13 cellular contexts compared by ENCODE assay signal in the genomic region with DNA sequence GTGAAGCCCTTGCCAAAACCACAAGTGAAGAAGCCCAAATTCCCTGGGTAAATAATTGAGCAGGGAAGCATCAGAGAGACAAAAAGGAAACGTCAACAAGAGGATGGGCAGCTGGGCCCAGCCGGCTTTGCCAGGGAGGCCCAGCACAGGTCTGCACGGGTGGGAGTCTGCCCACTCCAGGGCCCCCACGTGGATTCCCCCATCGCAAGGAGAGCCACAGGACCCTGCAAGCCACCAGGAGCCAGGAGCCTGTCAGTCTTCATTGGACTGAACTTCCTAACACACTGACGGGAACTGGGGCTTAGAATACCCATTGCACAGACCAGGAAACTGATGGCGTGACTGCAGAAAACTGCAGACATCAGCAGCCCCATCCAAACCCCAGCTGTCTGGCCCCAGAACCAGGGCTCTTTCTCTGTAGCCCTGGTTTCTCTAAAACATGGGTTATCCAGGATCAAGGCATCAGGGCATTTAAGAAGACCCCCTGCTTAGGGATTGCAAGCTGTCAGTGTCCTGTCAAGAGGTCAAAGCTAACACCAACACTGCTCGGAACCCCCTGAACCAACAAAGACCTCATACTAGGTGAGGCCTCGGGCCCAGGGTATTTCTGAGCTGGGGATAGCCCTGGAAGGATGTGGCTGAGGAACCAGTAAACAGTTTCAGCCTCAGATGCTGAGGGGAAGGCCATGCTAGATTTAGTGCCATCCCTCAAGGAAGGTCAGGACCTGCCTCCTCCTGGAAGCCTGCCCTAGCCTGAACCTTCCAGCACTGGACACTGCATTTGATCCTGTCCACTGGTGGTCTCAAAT. TPM values are rescaled to one million over a fixed set of nuclear protein-coding genes. Genes with fewer than 3 reads are reported as not detected.
DNase-seq lines count a peak whose midpoint lies in the region; ATAC-seq and TF ChIP-seq lines count a peak whose summit lies in the region.
"Had no signal": no experiment of that assay in that cellular context is flagged by ENCODE, and none has a peak within 500 bp of the region (broad histone marks: within the 10 kb centered on the region; RNA-seq: fewer than 3 reads in every experiment).

No MANE protein-coding gene starts in this region.

- intact Hi-C loops in left lung (cut with DNase I), result no loop called here

- peaks cover 0 to 2% (median 0%) of the 10 kb centered on the region in 5 donors for H3K9me3 Mint-ChIP-seq in CD8-positive, alpha-beta memory T cell
- H3K9me3 Mint-ChIP-seq in neural progenitor cell, result no peaks in the 10 kb centered on the region

- H3K36me3 ChIP-seq in CD8-positive, alpha-beta memory T cell (ENCODE audit: insufficient read depth, low read length), result peaks cover 15% of the 10 kb centered on the region
- H3K36me3 ChIP-seq in SJCRH30 (no peaks in the 10 kb centered on the region), neural progenitor cell (no peaks in the 10 kb centered on the region), left lung (no peaks in the 10 kb centered on the region)

- no peaks in the 10 kb centered on the region for H3K27me3 ChIP-seq in CD8-positive, alpha-beta memory T cell (ENCODE audit: insufficient read depth, low read length, poor library complexity, severe bottlenecking)
- H3K27me3 ChIP-seq in SJCRH30 (no peaks in the 10 kb centered on the region), neural progenitor cell (no peaks in the 10 kb centered on the region), left lung (peaks cover 4 to 78% of the 10 kb centered on the region in 2 donors)

- H3K36me3 Mint-ChIP-seq in CD8-positive, alpha-beta memory T cell, result peaks cover 5 to 52% (median 19%) of the 10 kb centered on the region in 3 donors
- H3K36me3 Mint-ChIP-seq in neural progenitor cell, result peaks cover 3% of the 10 kb centered on the region
- H3K36me3 Mint-ChIP-seq: memory B cell had no signal

- peak overlapping the region; percentile 56 for H3K4me3 ChIP-seq in CD8-positive, alpha-beta memory T cell (ENCODE audit: low read length)
- H3K4me3 ChIP-seq in SJCRH30 (peak overlapping the region; percentile 39), neural progenitor cell (no peak overlapping the region), left lung (no peak overlapping the region)
- H3K4me3 ChIP-seq: coronary artery had no signal

- TF ChIP-seq CTCF in neural progenitor cell (IDR thresholded peaks at IDR 0.05), result no peak
- TF ChIP-seq CTCF in left lung (IDR thresholded peaks at IDR 0.05), result no peak

- no peaks in the 10 kb centered on the region for H3K9me3 ChIP-seq in CD8-positive, alpha-beta memory T cell (ENCODE audit: low read length)
- no peaks in the 10 kb centered on the region for H3K9me3 ChIP-seq in SJCRH30 (replicated peaks)
- H3K9me3 ChIP-seq in neural progenitor cell (ENCODE audit: low read depth), result no peaks in the 10 kb centered on the region
- peaks cover 0 to 2% of the 10 kb centered on the region in 2 donors for H3K9me3 ChIP-seq in left lung

- CTCF ChIA-PET in CD8-positive, alpha-beta memory T cell (lab: Charles Lee), result interaction anchor here (1.0 to 25.1 kb wide), 12 partner anchors 7 to 42 kb away, joined by 3 to 532 read pairs (median 6); partner anchors contain the start of gene BCL11B

- H2AFZ ChIP-seq in neural progenitor cell (replicated peaks), result peak overlapping the region; percentile 11

- H3K4me3 Mint-ChIP-seq in CD8-positive, alpha-beta memory T cell, result peak overlapping the region; percentile 84 to 94 (median 87)
- H3K4me3 Mint-ChIP-seq in neural progenitor cell, result peak overlapping the region; percentile 71
- H3K4me3 Mint-ChIP-seq: memory B cell had no signal

- no peak for ATAC-seq in left lung

- H4K20me1 ChIP-seq in neural progenitor cell (ENCODE audit: low read depth), result no peaks in the 10 kb centered on the region

- DNase-seq in CD8-positive, alpha-beta memory T cell, result no peak
- DNase-seq in SJCRH30 (no peak), caudate nucleus (lab: John Stamatoyannopoulos, UW) (no peak), neural progenitor cell (ENCODE audit: low spot score) (no peak), CD1c-positive myeloid dendritic cell (ENCODE audit: extremely low spot score) (no peak), iPS-NIHi11 (ENCODE audit: low spot score) (no peak), left lung (no peak)
- DNase-seq: activated CD4-positive, alpha-beta T cell treated with anti-CD3 and anti-CD28 coated beads for 1 hour; NCI-H2227 treated with DMSO at 0.1 percent for 48 hours; stimulated activated CD4-positive, alpha-beta T cell treated with anti-CD3 and anti-CD28 coated beads, Interleukin-4, amount 100 ng/mL, for 4 hours had no signal

- peaks cover 5% of the 10 kb centered on the region for H3F3A ChIP-seq in neural progenitor cell (ENCODE audit: low read depth)

- peaks cover 95 to 98% (median 95%) of the 10 kb centered on the region in 3 donors for H3K4me1 Mint-ChIP-seq in CD8-positive, alpha-beta memory T cell
- peaks cover 47% of the 10 kb centered on the region for H3K4me1 Mint-ChIP-seq in neural progenitor cell
- H3K4me1 Mint-ChIP-seq: memory B cell had no signal

- POLR2A ChIA-PET in CD8-positive, alpha-beta memory T cell (lab: Charles Lee), result interaction anchor here (0.6 to 10.3 kb wide), 11 partner anchors 8 to 64 kb away, joined by 3 to 169 read pairs (median 4); no protein-coding TSS in a partner anchor

- H3K4me2 ChIP-seq in neural progenitor cell, result peak overlapping the region; percentile 82

- no peaks in the 10 kb centered on the region for H3K79me2 ChIP-seq in neural progenitor cell (ENCODE audit: low read depth)

- H3K27ac Mint-ChIP-seq in CD8-positive, alpha-beta memory T cell, result peak overlapping the region; percentile 90 to 100 (median 99)
- H3K27ac Mint-ChIP-seq in neural progenitor cell, result no peak overlapping the region
- H3K27ac Mint-ChIP-seq: memory B cell had no signal

- peaks cover 0 to 8% of the 10 kb centered on the region in 2 donors for H3K27me3 Mint-ChIP-seq in CD8-positive, alpha-beta memory T cell
- H3K27me3 Mint-ChIP-seq in neural progenitor cell (ENCODE audit: insufficient read depth, low read depth), result peaks cover 4% of the 10 kb centered on the region

- no peak overlapping the region for H3K9ac ChIP-seq in neural progenitor cell

- H3K4me1 ChIP-seq in CD8-positive, alpha-beta memory T cell (ENCODE audit: insufficient read depth, low read length), result peaks cover 97% of the 10 kb centered on the region
- H3K4me1 ChIP-seq in SJCRH30, result no peaks in the 10 kb centered on the region
- H3K4me1 ChIP-seq in neural progenitor cell, result peaks cover 19% of the 10 kb centered on the region
- no peaks in the 10 kb centered on the region for H3K4me1 ChIP-seq in left lung

- H3K27ac ChIP-seq in CD8-positive, alpha-beta memory T cell (ENCODE audit: low read depth, low read length), result peak overlapping the region; percentile 41
- H3K27ac ChIP-seq in SJCRH30 (peak overlapping the region; percentile 13; the same call in 1 of the 2 replicates), caudate nucleus (ENCODE audit: low read depth, low read length) (peak overlapping the region; percentile 58), neural progenitor cell (no peak overlapping the region), left lung (no peak overlapping the region)
- H3K27ac ChIP-seq: coronary artery had no signal

RNA-seq across cellular contexts. Expression of gene BCL11B, which starts 39.4 kb away (rescaled TPM):
- total RNA-seq in CD8-positive, alpha-beta memory T cell, result 10 to 100 TPM; 42.0 to 42.5 TPM
- polyA plus RNA-seq in CD8-positive, alpha-beta memory T cell, result 9.7 TPM
- 1.7 and 2.2 TPM in 2 replicates for total RNA-seq in SJCRH30 (2014; rRNA removed; shearing (Covaris generic))
- total RNA-seq in neural progenitor cell (ENCODE audit: low replicate concordance), result 1.3 and 1.5 TPM in 2 replicates
- 1 to 10 TPM; 1.4 to 2.4 TPM for total RNA-seq in left lung
- total RNA-seq: OCI-LY7 had no signal

Comparison
In these comparisons a context has a peak if more than half of its experiments do, and no peak if none do; other contexts are left out.
1. H3K27ac ChIP-seq: peak in CD8-positive, alpha-beta memory T cell (single experiment), SJCRH30 (single experiment) and caudate nucleus (single experiment); none in neural progenitor cell (single experiment) and left lung (0 of 2).
2. H3K4me3 ChIP-seq: peak in CD8-positive, alpha-beta memory T cell (single experiment) and SJCRH30 (single experiment); none in neural progenitor cell (single experiment) and left lung (0 of 2).
3. RNA of gene BCL11B, which starts 39.4 kb away (total RNA-seq): 42.0 to 42.5 TPM in CD8-positive, alpha-beta memory T cell; 1.4 to 2.4 TPM in left lung, 1.7 to 2.2 TPM in SJCRH30 and 1.3 to 1.5 TPM in neural progenitor cell; every median in the first group is over 10 times any median in the second.